In genomic region chr3:191715585-191715984, GRCh38 we compare ENCODE assay signal across 29 cellular contexts.
"Had no signal": no experiment of that assay in that cellular context is flagged by ENCODE, and none has a peak within 500 bp of the region (broad histone marks: within the 10 kb centered on the region; RNA-seq: fewer than 3 reads in every experiment).

No MANE protein-coding gene starts in this region.

- H3K27ac ChIP-seq: dorsolateral prefrontal cortex, epithelial cell of prostate, gastrocnemius medialis, neutrophil, pancreas, suprapubic skin, transverse colon, upper lobe of right lung, uterus had no signal

- FAIRE-seq: colon, islet of Langerhans, pancreas had no signal

- H3K4me1 ChIP-seq: gastrocnemius medialis, pancreas, suprapubic skin, transverse colon, upper lobe of right lung, uterus had no signal

- H3K27me3 ChIP-seq: dorsolateral prefrontal cortex, gastrocnemius medialis, neutrophil, pancreas, suprapubic skin, transverse colon, upper lobe of right lung, uterus had no signal

- H3K9me3 ChIP-seq: gastrocnemius medialis, neutrophil, pancreas, suprapubic skin, transverse colon, upper lobe of right lung, uterus had no signal

- H3K4me3 ChIP-seq: dorsolateral prefrontal cortex, gastrocnemius medialis, pancreas, smooth muscle cell, suprapubic skin, transverse colon, upper lobe of right lung, uterus had no signal

- H3K36me3 ChIP-seq: gastrocnemius medialis, neutrophil, pancreas, suprapubic skin, transverse colon, upper lobe of right lung, uterus had no signal

- ATAC-seq: esophagus mucosa; gastrocnemius medialis; left colon; naive thymus-derived CD4-positive, alpha-beta T cell; pancreas; sciatic nerve; stimulated activated naive CD8-positive, alpha-beta T cell treated with anti-CD3 and anti-CD28 coated beads, Interleukin-15, amount 100 ng/mL, for 72 hours; upper lobe of right lung had no signal

- DNase-seq: dorsolateral prefrontal cortex; effector CD4-positive, alpha-beta T cell; foreskin fibroblast; gastrocnemius medialis; head of caudate nucleus; hippocampal formation; left colon; mesenchymal stem cell; midbrain; naive thymus-derived CD4-positive, alpha-beta T cell; pancreas; retina; stimulated activated CD4-positive, alpha-beta T cell treated with anti-CD3 and anti-CD28 coated beads, Interleukin-12 subunit alpha, Interleukin-12 subunit beta, amount 100 ng/mL, for 4 hours; stimulated activated CD4-positive, alpha-beta T cell treated with anti-CD3 and anti-CD28 coated beads, Interleukin-1b, Interleukin-23, amount 100 ng/mL, for 48 hours; stimulated activated CD4-positive, alpha-beta T cell treated with anti-CD3 and anti-CD28 coated beads, Interleukin-4, amount 100 ng/mL, for 1 hour; stimulated activated CD8-positive, alpha-beta memory T cell treated with anti-CD3 and anti-CD28 coated beads, Interleukin-4, amount 100 ng/mL, for 48 hours; stimulated activated naive CD4-positive, alpha-beta T cell; stimulated activated naive CD8-positive, alpha-beta T cell treated with anti-CD3 and anti-CD28 coated beads, Interleukin-15, amount 100 ng/mL, for 72 hours; transverse colon; upper lobe of right lung; uterus had no signal

- H3K4me2 ChIP-seq: smooth muscle cell had no signal
